10 cellular contexts compared by ENCODE assay signal in the genomic region with DNA sequence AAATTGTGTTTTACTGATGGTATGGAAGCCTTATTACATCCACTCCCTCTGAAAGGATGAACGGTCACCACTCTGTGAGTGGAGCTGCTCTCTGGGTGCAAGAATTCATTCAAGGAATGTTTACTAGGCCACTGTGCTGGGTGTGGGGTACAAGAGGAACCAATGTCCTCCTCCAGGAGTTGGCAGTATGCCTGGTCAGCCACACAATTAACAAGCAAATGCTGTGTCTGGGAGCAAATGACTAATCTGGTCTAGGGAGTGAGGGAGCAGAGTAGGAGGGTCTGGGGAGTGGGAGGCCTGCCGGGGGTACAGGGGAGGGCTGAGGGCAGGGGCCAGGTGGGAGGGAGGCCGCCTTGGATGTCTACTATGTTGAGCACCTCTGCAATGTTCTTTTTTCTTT. TPM values are rescaled to one million over a fixed set of nuclear protein-coding genes. Genes with fewer than 3 reads are reported as not detected.
A peak's percentile ranks its signal among the peaks of the same experiment; 100 is the strongest.
DNase-seq lines count a peak whose midpoint lies in the region; ATAC-seq, FAIRE-seq and TF ChIP-seq lines count a peak whose summit lies in the region.
"Had no signal": no experiment of that assay in that cellular context is flagged by ENCODE, and none has a peak within 500 bp of the region (broad histone marks: within the 10 kb centered on the region; RNA-seq: fewer than 3 reads in every experiment).

No MANE protein-coding gene starts in this region.

- TF ChIP-seq CTCF in AG04449 (IDR thresholded peaks at IDR 0.05; ENCODE audit: insufficient read depth, low read length, missing control alignments): no peak
- no peak for TF ChIP-seq CTCF in IMR-90 (conservative IDR thresholded peaks at IDR 0.05; ENCODE audit: low read depth, low read length)
- TF ChIP-seq CTCF in mammary epithelial cell (conservative IDR thresholded peaks at IDR 0.05 in 1 of 2, IDR thresholded peaks at IDR 0.05 in 1 of 2; ENCODE audit: extremely low read depth in 1 of 2, insufficient read depth in 1 of 2, low read depth in 1 of 2, low read length in 2 of 2): no peak
- TF ChIP-seq CTCF in HepG2 (CRISPR knock-in tag; IDR thresholded peaks at IDR 0.05): no peak

- no peak overlapping the region for H2BK5ac ChIP-seq in IMR-90 (ENCODE audit: low read depth, low read length, poor library complexity, severe bottlenecking)

- H3K9ac ChIP-seq in IMR-90 (ENCODE audit: low read depth, low read length): no peak overlapping the region
- H3K9ac ChIP-seq in mammary epithelial cell (ENCODE audit: insufficient read depth, low read length): no peak overlapping the region
- no peak overlapping the region for H3K9ac ChIP-seq in HepG2 (ENCODE audit: insufficient read depth, low read depth, low read length)

- WGBS in IMR-90 (ENCODE audit: extremely low coverage in 2 of 2, insufficient read length in 1 of 2), 2 experiments: no CpG with 5 or more reads among the region's 3 CpGs
- 0% methylated on average over 1 of the region's 3 CpGs for WGBS in mammary epithelial cell (ENCODE audit: low coverage, missing lambda C conversion rate)
- WGBS in HepG2 (ENCODE audit: low lambda C conversion rate): 5% methylated on average over 3 of the region's 3 CpGs

- H4K20me1 ChIP-seq in IMR-90 (ENCODE audit: insufficient read depth, low read length): no peaks in the 10 kb centered on the region
- no peaks in the 10 kb centered on the region for H4K20me1 ChIP-seq in mammary epithelial cell (ENCODE audit: insufficient read depth, low read length)
- no peaks in the 10 kb centered on the region for H4K20me1 ChIP-seq in HepG2 (ENCODE audit: insufficient read depth, low read length)

- TF ChIP-seq EP300 in HepG2 (IDR thresholded peaks at IDR 0.05; ENCODE audit: low read depth in 2 of 2, low read length in 2 of 2): no peak
- TF ChIP-seq EP300 in HepG2 (CRISPR knock-in tag; IDR thresholded peaks at IDR 0.05; ENCODE audit: borderline replicate concordance): no peak

- no peaks in the 10 kb centered on the region for H3K79me2 ChIP-seq in mammary epithelial cell (ENCODE audit: insufficient read depth, low read length)
- no peaks in the 10 kb centered on the region for H3K79me2 ChIP-seq in HepG2 (ENCODE audit: insufficient read depth, low read length)

- ATAC-seq in IMR-90 (ENCODE audit: low read depth) (peak; percentile 79), HepG2 (no peak), HG02642 (IDR thresholded peaks at IDR 0.05; ENCODE audit: poor library complexity, unreplicated experiment) (no peak)

- H3K4me1 ChIP-seq in IMR-90 (ENCODE audit: control insufficient read depth, insufficient read depth, low read length) (no peaks in the 10 kb centered on the region; the same call in 1 of the 2 replicates), mammary epithelial cell (ENCODE audit: insufficient read depth, low read length) (peaks cover 17% of the 10 kb centered on the region), HepG2 (ENCODE audit: insufficient read depth, low read length) (peaks cover 30% of the 10 kb centered on the region)

- H3K79me1 ChIP-seq in IMR-90 (ENCODE audit: low read depth in 1 of 2, low read length in 2 of 2): no peaks in the 10 kb centered on the region

- H2AFZ ChIP-seq in IMR-90 (replicated peaks; ENCODE audit: low read length, poor library complexity): peak overlapping the region; percentile 58
- no peak overlapping the region for H2AFZ ChIP-seq in mammary epithelial cell (ENCODE audit: low read depth, low read length)
- H2AFZ ChIP-seq in HepG2 (ENCODE audit: low read length): no peak overlapping the region

- no peak overlapping the region for H4K8ac ChIP-seq in IMR-90 (ENCODE audit: low read depth in 2 of 2, low read length in 2 of 2)

- BruUV-seq in IMR-90 (replicated peaks; lab: Mats Ljungman, UMichigan): no TSS peak
- BruUV-seq in mammary epithelial cell (replicated peaks; lab: Mats Ljungman, UMichigan): no TSS peak
- no TSS peak for BruUV-seq in HepG2 (replicated peaks; lab: Mats Ljungman, UMichigan)

- H3K14ac ChIP-seq in IMR-90 (replicated peaks; ENCODE audit: low read depth, low read length): no peak overlapping the region

- peak overlapping the region; percentile 17 for H2AK9ac ChIP-seq in IMR-90 (replicated peaks; ENCODE audit: low read depth, low read length, poor library complexity)

- H3K36me3 ChIP-seq in IMR-90 (ENCODE audit: control insufficient read depth, insufficient read depth, low read length) (no peaks in the 10 kb centered on the region), mammary epithelial cell (ENCODE audit: insufficient read depth, low read length) (no peaks in the 10 kb centered on the region), HepG2 (replicated peaks in 1 of 2; ENCODE audit: control insufficient read depth in 1 of 2, insufficient read depth in 2 of 2, low read length in 2 of 2) (no peaks in the 10 kb centered on the region)

- no peak overlapping the region for H3K56ac ChIP-seq in IMR-90 (ENCODE audit: extremely low read depth, insufficient read depth, low read length)

- H3K27me3 ChIP-seq in IMR-90 (ENCODE audit: control insufficient read depth, insufficient read depth, low read length) (no peaks in the 10 kb centered on the region), mammary epithelial cell (ENCODE audit: insufficient read depth, low read length) (no peaks in the 10 kb centered on the region), HepG2 (ENCODE audit: control insufficient read depth in 1 of 2, insufficient read depth in 2 of 2, low read length in 2 of 2) (no peaks in the 10 kb centered on the region)

- H3K4me3 ChIP-seq in AG04449 (ENCODE audit: low read depth, low read length): no peak overlapping the region
- no peak overlapping the region for H3K4me3 ChIP-seq in IMR-90 (ENCODE audit: insufficient read depth, low read depth, low read length)
- H3K4me3 ChIP-seq in mammary epithelial cell (replicated peaks in 1 of 3; ENCODE audit: insufficient read depth in 1 of 3, low read depth in 2 of 3, low read length in 3 of 3): no peak overlapping the region
- no peak overlapping the region for H3K4me3 ChIP-seq in HepG2 (replicated peaks in 1 of 3; ENCODE audit: insufficient read depth in 1 of 3, low read depth in 2 of 3, low read length in 3 of 3)

- no peak for TF ChIP-seq RAD21 in IMR-90 (IDR thresholded peaks at IDR 0.05; ENCODE audit: low read length)
- TF ChIP-seq RAD21 in HepG2 (CRISPR knock-in tag; IDR thresholded peaks at IDR 0.05): no peak

- no peak overlapping the region for H2BK120ac ChIP-seq in IMR-90 (ENCODE audit: low read depth, low read length)

- H3K9me1 ChIP-seq in IMR-90 (ENCODE audit: insufficient read depth, low read length): peaks cover 6% of the 10 kb centered on the region; the same call in 1 of the 2 replicates

- no peak overlapping the region for H4K91ac ChIP-seq in IMR-90 (ENCODE audit: insufficient read depth, low read depth, low read length)

- in situ Hi-C loops in IMR-90 (cut with MboI; ENCODE audit: low sequenced_read_pairs) (no loop called here), mammary epithelial cell (cut with MboI; ENCODE audit: low sequenced_read_pairs in 2 of 2) (no loop called here), HepG2 (cut with HindIII; ENCODE audit: extremely low pct_ligation_motif_present, low pct_unique_long_range_greater_than_20kb) (no loop called here)

- no peak overlapping the region for H4K5ac ChIP-seq in IMR-90 (ENCODE audit: low read depth, low read length)

- no peak overlapping the region for H3K4ac ChIP-seq in IMR-90 (ENCODE audit: low read depth, low read length)

- H3K27ac ChIP-seq in IMR-90 (ENCODE audit: insufficient read depth, low read length) (no peak overlapping the region), mammary epithelial cell (ENCODE audit: insufficient read depth, low read depth, low read length) (no peak overlapping the region), HepG2 (ENCODE audit: extremely low read length, insufficient read depth, low read length) (no peak overlapping the region)

- TF ChIP-seq POLR2A in IMR-90 (IDR thresholded peaks at IDR 0.05; ENCODE audit: low read depth, low read length): no peak
- no peak for TF ChIP-seq POLR2A in HepG2 (IDR thresholded peaks at IDR 0.05; ENCODE audit: insufficient read depth in 1 of 2, low read depth in 2 of 2, low read length in 2 of 2)

- H3K23ac ChIP-seq in IMR-90 (ENCODE audit: low read depth, low read length): no peak overlapping the region

- DNase-seq in AG04449 (ENCODE audit: low read depth, low spot score): peak; percentile 80
- DNase-seq in IMR-90: peak; percentile 80
- DNase-seq in mammary epithelial cell: peak; percentile 85
- DNase-seq in HepG2 (ENCODE audit: low spot score): peak; percentile 51
- DNase-seq in NCI-H2029 (lab: John Stamatoyannopoulos, UW): no peak
- no peak for DNase-seq in activated CD4-positive, alpha-beta T cell treated with anti-CD3 and anti-CD28 coated beads, Interleukin-2, amount 50 U/mL, for 48 hours
- DNase-seq in effector CD4-positive, alpha-beta T cell: no peak
- DNase-seq: CD4-positive, alpha-beta memory T cell had no signal

- intact Hi-C loops in IMR-90 (cut with micrococcal nuclease) (loop anchor here (5.0 to 10.0 kb wide), 2 partner anchors 123 to 610 kb away; no protein-coding TSS in a partner anchor), mammary epithelial cell (cut with micrococcal nuclease) (no loop called here), HepG2 (cut with micrococcal nuclease; ENCODE audit: unreplicated experiment) (no loop called here)

- dilution Hi-C loops in IMR-90 (cut with HindIII; ENCODE audit: low sequenced_read_pairs, unreplicated experiment) (no loop called here), mammary epithelial cell (cut with HindIII; ENCODE audit: low sequenced_read_pairs) (no loop called here)

- no peak overlapping the region for H2BK15ac ChIP-seq in IMR-90 (ENCODE audit: low read depth, low read length)

- POLR2A ChIA-PET in AG04449 (lab: Yijun Ruan, JAX): no interaction called here
- POLR2A ChIA-PET in IMR-90 (lab: Charles Lee; ENCODE audit: unreplicated experiment): no interaction called here
- POLR2A ChIA-PET in HepG2 (lab: Yijun Ruan, JAX): no interaction called here

- H2BK20ac ChIP-seq in IMR-90 (ENCODE audit: low read depth, low read length): no peak overlapping the region

- CTCF ChIA-PET in AG04449 (lab: Yijun Ruan, JAX): interaction anchor here (0.8 to 1.7 kb wide), 2 partner anchors 72 to 150 kb away, joined by 3 to 4 read pairs; no protein-coding TSS in a partner anchor
- CTCF ChIA-PET in IMR-90 (lab: Yijun Ruan, JAX): no interaction called here
- CTCF ChIA-PET in mammary epithelial cell (lab: Charles Lee; ENCODE audit: low non-redundant PET): interaction anchor here (0.7 kb wide), 1 partner anchor 41 kb away, joined by 3 read pairs; no protein-coding TSS in a partner anchor
- CTCF ChIA-PET in HepG2 (lab: Yijun Ruan, JAX; ENCODE audit: low intra/inter-chr PET ratio, low total read pairs): no interaction called here

- H3K9me3 ChIP-seq in IMR-90 (ENCODE audit: control insufficient read depth, insufficient read depth, low read length) (no peaks in the 10 kb centered on the region), mammary epithelial cell (replicated peaks; ENCODE audit: insufficient read depth, low read length) (no peaks in the 10 kb centered on the region), HepG2 (ENCODE audit: low read length) (no peaks in the 10 kb centered on the region)

- H3K18ac ChIP-seq in IMR-90 (ENCODE audit: low read depth, low read length): no peak overlapping the region

- no peak overlapping the region for H2AK5ac ChIP-seq in IMR-90 (ENCODE audit: low read depth, low read length)

- H3K4me2 ChIP-seq in IMR-90 (ENCODE audit: low read depth, low read length) (no peak overlapping the region), mammary epithelial cell (ENCODE audit: insufficient read depth, low read depth, low read length) (no peak overlapping the region), HepG2 (ENCODE audit: low read depth, low read length) (no peak overlapping the region)

- FAIRE-seq in HepG2 (lab: Jason Lieb, UNC): no peak

RNA-seq across cellular contexts. Expression of gene TDRD10, which starts 27.2 kb away (rescaled TPM):
- total RNA-seq in IMR-90 (2012; rRNA removed) (not detected in 2 replicates), mammary epithelial cell (under 1 TPM in 1 of 2 donors, not detected in 1; under 0.01 TPM), HepG2 (2016; rRNA removed; fragmentation: Illumina TruSeq; extraction: Trizol) (not detected in 2 replicates)
- polyA plus RNA-seq in IMR-90 (2012; rRNA removed) (not detected in 2 replicates), mammary epithelial cell (not detected), HepG2 (2011; rRNA removed) (not detected in 2 replicates)
- polyA plus RNA-seq in IMR-90 (2012; cell fraction: cytosol; rRNA removed): not detected in 2 replicates
- not detected in 2 replicates for polyA plus RNA-seq in IMR-90 (2012; cell fraction: nucleus; rRNA removed; ENCODE audit: low replicate concordance)
- not detected for polyA minus RNA-seq in mammary epithelial cell
- not detected in 2 replicates for total RNA-seq in HepG2 (2016; cell fraction: cytosol; rRNA removed; fragmentation: Illumina TruSeq; extraction: Trizol; ENCODE audit: low read depth)
- not detected in 2 replicates for total RNA-seq in HepG2 (2016; cell fraction: insoluble cytoplasmic fraction; rRNA removed; fragmentation: Illumina TruSeq; extraction: Trizol)
- total RNA-seq in HepG2 (2016; cell fraction: membrane; rRNA removed; fragmentation: Illumina TruSeq; extraction: Trizol): not detected in 2 replicates
- not detected in 2 replicates for total RNA-seq in HepG2 (2016; cell fraction: nucleus; rRNA removed; fragmentation: Illumina TruSeq; extraction: Trizol)
- not detected in 2 replicates for polyA plus RNA-seq in HepG2 (2011; cell fraction: cytosol; rRNA removed)
- not detected in 2 replicates for polyA plus RNA-seq in HepG2 (2011; cell fraction: nucleus; rRNA removed)
- not detected in 2 replicates for polyA plus RNA-seq in HepG2 (2012)
- polyA plus RNA-seq in HepG2 (2016; cell fraction: cytosol; fragmentation: Illumina TruSeq; extraction: Trizol; ENCODE audit: low read depth): not detected in 2 replicates
- polyA plus RNA-seq in HepG2 (2016; cell fraction: insoluble cytoplasmic fraction; fragmentation: Illumina TruSeq; extraction: Trizol; ENCODE audit: low read depth): not detected in 2 replicates
- polyA plus RNA-seq in HepG2 (2016; cell fraction: membrane; fragmentation: Illumina TruSeq; extraction: Trizol; ENCODE audit: low read depth): not detected in 2 replicates
- polyA plus RNA-seq in HepG2 (2016; cell fraction: nucleus; fragmentation: Illumina TruSeq; extraction: Trizol; ENCODE audit: insufficient read depth, low read depth): not detected in 2 replicates
- 0.07 TPM in 1 of 2 replicates, not detected in the other for polyA minus RNA-seq in HepG2 (2011; rRNA and poly(A)+ RNA removed; ENCODE audit: low replicate concordance)
- not detected in 2 replicates for polyA minus RNA-seq in HepG2 (2011; cell fraction: cytosol; rRNA and poly(A)+ RNA removed)
- polyA minus RNA-seq in HepG2 (2011; cell fraction: nucleus; rRNA and poly(A)+ RNA removed): not detected in 2 replicates
- total RNA-seq: activated CD8-positive, alpha-beta memory T cell treated with anti-CD3 and anti-CD28 coated beads for 36 hours; CD4-positive, alpha-beta memory T cell had no signal
- polyA plus RNA-seq: CD4-positive, alpha-beta memory T cell had no signal

RNA-seq across cellular contexts. Expression of gene SHE, which starts 27.4 kb away (rescaled TPM):
- total RNA-seq in IMR-90 (2012; rRNA removed) (not detected in 2 replicates), mammary epithelial cell (under 1 TPM in 1 of 2 donors, not detected in 1; 0.33 TPM), HepG2 (2016; rRNA removed; fragmentation: Illumina TruSeq; extraction: Trizol) (not detected in 2 replicates)
- polyA plus RNA-seq in IMR-90 (2012; rRNA removed) (not detected in 2 replicates), mammary epithelial cell (not detected), HepG2 (2011; rRNA removed) (not detected in 2 replicates)
- polyA plus RNA-seq in IMR-90 (2012; cell fraction: cytosol; rRNA removed): not detected in 2 replicates
- not detected in 2 replicates for polyA plus RNA-seq in IMR-90 (2012; cell fraction: nucleus; rRNA removed; ENCODE audit: low replicate concordance)
- not detected for polyA minus RNA-seq in mammary epithelial cell
- total RNA-seq in HepG2 (2016; cell fraction: cytosol; rRNA removed; fragmentation: Illumina TruSeq; extraction: Trizol; ENCODE audit: low read depth): not detected in 2 replicates
- not detected in 2 replicates for total RNA-seq in HepG2 (2016; cell fraction: insoluble cytoplasmic fraction; rRNA removed; fragmentation: Illumina TruSeq; extraction: Trizol)
- not detected in 2 replicates for total RNA-seq in HepG2 (2016; cell fraction: membrane; rRNA removed; fragmentation: Illumina TruSeq; extraction: Trizol)
- total RNA-seq in HepG2 (2016; cell fraction: nucleus; rRNA removed; fragmentation: Illumina TruSeq; extraction: Trizol): not detected in 2 replicates
- polyA plus RNA-seq in HepG2 (2011; cell fraction: cytosol; rRNA removed): not detected in 2 replicates
- polyA plus RNA-seq in HepG2 (2011; cell fraction: nucleus; rRNA removed): not detected in 2 replicates
- not detected in 2 replicates for polyA plus RNA-seq in HepG2 (2012)
- polyA plus RNA-seq in HepG2 (2016; cell fraction: cytosol; fragmentation: Illumina TruSeq; extraction: Trizol; ENCODE audit: low read depth): not detected in 2 replicates
- not detected in 2 replicates for polyA plus RNA-seq in HepG2 (2016; cell fraction: insoluble cytoplasmic fraction; fragmentation: Illumina TruSeq; extraction: Trizol; ENCODE audit: low read depth)
- not detected in 2 replicates for polyA plus RNA-seq in HepG2 (2016; cell fraction: membrane; fragmentation: Illumina TruSeq; extraction: Trizol; ENCODE audit: low read depth)
- not detected in 2 replicates for polyA plus RNA-seq in HepG2 (2016; cell fraction: nucleus; fragmentation: Illumina TruSeq; extraction: Trizol; ENCODE audit: insufficient read depth, low read depth)
- not detected in 2 replicates for polyA minus RNA-seq in HepG2 (2011; rRNA and poly(A)+ RNA removed; ENCODE audit: low replicate concordance)
- not detected in 2 replicates for polyA minus RNA-seq in HepG2 (2011; cell fraction: cytosol; rRNA and poly(A)+ RNA removed)
- polyA minus RNA-seq in HepG2 (2011; cell fraction: nucleus; rRNA and poly(A)+ RNA removed): not detected in 2 replicates
- total RNA-seq: activated CD8-positive, alpha-beta memory T cell treated with anti-CD3 and anti-CD28 coated beads for 36 hours; CD4-positive, alpha-beta memory T cell had no signal
- polyA plus RNA-seq: CD4-positive, alpha-beta memory T cell had no signal

Comparison
In these comparisons a context has a peak if more than half of its experiments do, and no peak if none do; other contexts are left out.
1. DNase-seq: peak in AG04449 (single experiment), IMR-90 (single experiment), mammary epithelial cell (single experiment) and HepG2 (single experiment); none in NCI-H2029 (single experiment), activated CD4-positive, alpha-beta T cell treated with anti-CD3 and anti-CD28 coated beads, Interleukin-2, amount 50 U/mL, for 48 hours (0 of 2) and effector CD4-positive, alpha-beta T cell (single experiment).
2. CTCF ChIA-PET loops: an anchor here in AG04449 (0.8 to 1.7 kb wide) and mammary epithelial cell (0.7 kb wide); none called in IMR-90 and HepG2.